1 cellular context compared by ENCODE assay signal in the genomic region with DNA sequence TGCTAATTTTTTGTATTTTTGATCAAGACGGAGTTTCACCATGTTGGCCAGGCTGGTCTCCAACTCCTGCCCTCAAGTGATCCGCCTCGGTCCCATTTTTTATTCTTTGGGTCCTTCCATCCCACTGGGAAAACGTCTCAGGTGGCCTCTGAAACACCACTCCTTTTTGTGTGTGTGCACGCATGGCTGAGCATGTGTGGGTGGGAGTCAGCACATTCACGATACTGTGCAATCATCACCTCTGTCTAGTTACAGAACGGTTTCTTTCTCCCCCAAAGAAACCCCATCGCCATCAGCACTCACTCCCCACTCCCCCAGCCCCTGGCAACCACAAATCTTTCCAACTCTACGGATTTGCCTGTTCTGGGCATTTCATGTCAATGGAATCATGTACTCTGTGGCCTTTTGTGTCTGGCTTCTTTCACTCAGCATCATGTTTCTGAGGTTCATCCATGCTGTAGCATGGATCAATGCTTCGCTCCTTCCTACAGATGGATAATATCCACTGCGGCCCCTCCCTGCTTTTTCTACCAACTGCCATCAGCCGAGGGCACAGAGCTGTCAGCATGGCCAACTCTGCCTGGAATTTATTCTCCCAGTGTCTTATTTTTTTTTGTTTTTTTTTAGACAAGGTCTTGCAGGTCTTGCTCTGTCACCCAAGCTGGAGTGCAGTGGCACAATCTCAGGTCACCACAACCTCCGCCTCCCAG.
TF ChIP-seq lines count a peak whose summit lies in the region.

No MANE protein-coding gene starts in this region.

TF ChIP-seq in H1, 55 proteins besides CTCF, POLR2A, EP300 and RAD21:
- TF ChIP-seq SAP30 (IDR thresholded peaks at IDR 0.05; ENCODE audit: insufficient read depth, insufficient replicate concordance, low read length) = no peak
- no peak for TF ChIP-seq CEBPB (IDR thresholded peaks at IDR 0.05; ENCODE audit: low read depth, low read length)
- no peak for TF ChIP-seq SP1 (IDR thresholded peaks at IDR 0.05; ENCODE audit: low read depth, low read length)
- TF ChIP-seq SIX5 (IDR thresholded peaks at IDR 0.05; ENCODE audit: low read depth, low read length) = no peak
- no peak for TF ChIP-seq CHD2 (IDR thresholded peaks at IDR 0.05; ENCODE audit: low read length)
- TF ChIP-seq GTF2F1 (IDR thresholded peaks at IDR 0.05; ENCODE audit: borderline replicate concordance, low read depth, low read length) = no peak
- no peak for TF ChIP-seq SIN3A (conservative IDR thresholded peaks at IDR 0.05 in 1 of 2, IDR thresholded peaks at IDR 0.05 in 1 of 2; ENCODE audit: low read depth in 1 of 2, low read length in 2 of 2)
- TF ChIP-seq GABPA (IDR thresholded peaks at IDR 0.05; ENCODE audit: borderline replicate concordance, insufficient read depth, low read length) = no peak
- no peak for TF ChIP-seq BRCA1 (IDR thresholded peaks at IDR 0.05; ENCODE audit: low read depth, low read length)
- no peak for TF ChIP-seq FOSL1 (IDR thresholded peaks at IDR 0.05; ENCODE audit: insufficient read depth, low read depth, low read length)
